1 cellular context compared by ENCODE assay signal in the genomic region with DNA sequence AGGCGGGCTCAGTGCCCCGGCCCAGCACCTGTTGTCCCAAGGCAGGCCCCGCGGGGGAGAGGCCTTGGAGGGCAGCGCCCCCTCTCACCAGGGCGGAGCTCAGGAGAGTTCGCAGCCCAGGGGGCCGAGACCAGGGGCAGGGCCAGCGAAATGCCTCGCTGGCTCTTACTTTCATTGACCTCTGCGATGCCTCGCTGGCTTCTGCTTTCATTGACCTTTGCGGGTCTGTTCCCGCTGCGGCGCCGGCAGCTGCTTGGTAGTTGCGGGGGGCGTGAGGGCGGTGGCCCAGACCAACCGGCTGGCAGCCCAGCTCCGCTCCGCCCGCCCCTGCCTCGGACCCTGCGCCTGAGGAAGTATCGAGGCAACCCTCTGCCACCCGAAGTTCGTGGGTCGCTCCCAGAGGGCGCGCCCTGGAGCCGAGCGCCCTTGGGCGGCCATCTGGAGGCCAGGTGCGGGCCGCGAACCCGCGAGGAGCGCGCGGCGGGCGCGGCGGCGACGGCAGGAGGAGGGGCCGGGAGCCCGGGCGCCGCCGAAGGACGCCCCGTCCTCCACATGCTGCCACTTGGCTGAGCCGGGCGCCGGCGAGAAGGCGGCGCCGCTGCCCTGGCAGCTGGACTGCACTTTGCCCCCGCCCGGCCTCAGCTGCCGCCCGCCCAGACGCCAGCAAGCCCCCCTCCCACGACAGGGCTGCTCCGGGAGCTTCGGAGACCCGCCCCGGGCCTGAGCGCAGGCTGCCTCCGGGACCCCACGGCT.
TF ChIP-seq lines count a peak whose summit lies in the region.

No MANE protein-coding gene starts in this region.

TF ChIP-seq in HepG2, 621 proteins besides CTCF, POLR2A, EP300 and RAD21 (continued from another document and continues in another):
- TF ChIP-seq, protein P1, sequence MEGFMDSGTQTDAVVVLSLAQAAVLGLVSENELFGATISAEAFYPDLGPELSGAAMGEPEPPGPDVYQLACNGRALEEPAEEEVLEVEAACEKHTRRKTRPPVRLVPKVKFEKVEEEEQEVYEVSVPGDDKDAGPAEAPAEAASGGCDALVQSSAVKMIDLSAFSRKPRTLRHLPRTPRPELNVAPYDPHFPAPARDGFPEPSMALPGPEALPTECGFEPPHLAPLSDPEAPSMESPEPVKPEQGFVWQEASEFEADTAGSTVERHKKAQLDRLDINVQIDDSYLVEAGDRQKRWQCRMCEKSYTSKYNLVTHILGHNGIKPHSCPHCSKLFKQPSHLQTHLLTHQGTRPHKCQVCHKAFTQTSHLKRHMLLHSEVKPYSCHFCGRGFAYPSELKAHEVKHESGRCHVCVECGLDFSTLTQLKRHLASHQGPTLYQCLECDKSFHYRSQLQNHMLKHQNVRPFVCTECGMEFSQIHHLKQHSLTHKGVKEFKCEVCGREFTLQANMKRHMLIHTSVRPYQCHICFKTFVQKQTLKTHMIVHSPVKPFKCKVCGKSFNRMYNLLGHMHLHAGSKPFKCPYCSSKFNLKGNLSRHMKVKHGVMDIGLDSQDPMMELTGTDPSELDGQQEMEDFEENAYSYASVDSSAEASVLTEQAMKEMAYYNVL (CRISPR knock-in tag; IDR thresholded peaks at IDR 0.05; ENCODE audit: borderline replicate concordance) = no peak
- TF ChIP-seq YEATS2 (CRISPR knock-in tag; IDR thresholded peaks at IDR 0.05; ENCODE audit: borderline replicate concordance) (no peak), HNRNPH1 (optimal IDR thresholded peaks at IDR 0.05; ENCODE audit: low read depth, low read length) (peak; percentile 39), HIVEP1 (CRISPR knock-in tag; IDR thresholded peaks at IDR 0.05) (peak; percentile 13; the same call in 1 of the 2 replicates), ZEB1 (IDR thresholded peaks at IDR 0.05; ENCODE audit: insufficient replicate concordance, low read depth) (no peak), ZNF724P (CRISPR knock-in tag; IDR thresholded peaks at IDR 0.05; ENCODE audit: borderline replicate concordance) (no peak; the same call in 1 of the 2 replicates), SMC3 (IDR thresholded peaks at IDR 0.05; ENCODE audit: low read length) (no peak; the same call in 1 of the 2 replicates), ZSCAN9 (CRISPR knock-in tag; IDR thresholded peaks at IDR 0.05; ENCODE audit: borderline replicate concordance) (peak; percentile 92), ZNF598 (CRISPR knock-in tag; IDR thresholded peaks at IDR 0.05; ENCODE audit: borderline replicate concordance) (peak; percentile 89; the same call in 1 of the 2 replicates), FOXK1 (CRISPR knock-in tag; IDR thresholded peaks at IDR 0.05; ENCODE audit: borderline replicate concordance, low read depth) (peak; percentile 55), ZNF557 (CRISPR knock-in tag; IDR thresholded peaks at IDR 0.05) (0 out of 2 replicates have a peak, but pooled peaks have one; percentile 72), ZNF713 (CRISPR knock-in tag; IDR thresholded peaks at IDR 0.05) (no peak; the same call in 1 of the 2 replicates), IKZF1 (IDR thresholded peaks at IDR 0.05) (no peak), ZNF839 (CRISPR knock-in tag; IDR thresholded peaks at IDR 0.05; ENCODE audit: borderline replicate concordance) (peak; percentile 87; the same call in 1 of the 2 replicates), SP140L (CRISPR knock-in tag; IDR thresholded peaks at IDR 0.05; ENCODE audit: borderline replicate concordance) (no peak), BRD4 (CRISPR knock-in tag; IDR thresholded peaks at IDR 0.05) (peak; percentile 15), ZNF776 (CRISPR knock-in tag; IDR thresholded peaks at IDR 0.05) (peak; percentile 44; the same call in 1 of the 2 replicates), YY1 (IDR thresholded peaks at IDR 0.05; ENCODE audit: insufficient read depth, insufficient replicate concordance, low read depth, low read length) (peak; percentile 52), TOPORS (CRISPR knock-in tag; IDR thresholded peaks at IDR 0.05) (peak; percentile 58; the same call in 1 of the 2 replicates), ZFX (CRISPR knock-in tag; IDR thresholded peaks at IDR 0.05; ENCODE audit: low read depth) (peak; percentile 97), ZNF615 (CRISPR knock-in tag; IDR thresholded peaks at IDR 0.05; ENCODE audit: borderline replicate concordance) (no peak), ZNF34 (CRISPR knock-in tag; IDR thresholded peaks at IDR 0.05; ENCODE audit: borderline replicate concordance) (no peak), ZNF775 (CRISPR knock-in tag; IDR thresholded peaks at IDR 0.05; ENCODE audit: borderline replicate concordance) (no peak), ZNF746 (CRISPR knock-in tag; IDR thresholded peaks at IDR 0.05) (peak; percentile 64), NR3C1 (CRISPR knock-in tag; IDR thresholded peaks at IDR 0.05) (no peak), FIP1L1 (IDR thresholded peaks at IDR 0.05; ENCODE audit: borderline replicate concordance, insufficient read depth, low read depth, low read length) (no peak), FOXA1 (IDR thresholded peaks at IDR 0.05) (no peak), FOXA1 (CRISPR knock-in tag; IDR thresholded peaks at IDR 0.05) (no peak)
- TF ChIP-seq, protein P2, sequence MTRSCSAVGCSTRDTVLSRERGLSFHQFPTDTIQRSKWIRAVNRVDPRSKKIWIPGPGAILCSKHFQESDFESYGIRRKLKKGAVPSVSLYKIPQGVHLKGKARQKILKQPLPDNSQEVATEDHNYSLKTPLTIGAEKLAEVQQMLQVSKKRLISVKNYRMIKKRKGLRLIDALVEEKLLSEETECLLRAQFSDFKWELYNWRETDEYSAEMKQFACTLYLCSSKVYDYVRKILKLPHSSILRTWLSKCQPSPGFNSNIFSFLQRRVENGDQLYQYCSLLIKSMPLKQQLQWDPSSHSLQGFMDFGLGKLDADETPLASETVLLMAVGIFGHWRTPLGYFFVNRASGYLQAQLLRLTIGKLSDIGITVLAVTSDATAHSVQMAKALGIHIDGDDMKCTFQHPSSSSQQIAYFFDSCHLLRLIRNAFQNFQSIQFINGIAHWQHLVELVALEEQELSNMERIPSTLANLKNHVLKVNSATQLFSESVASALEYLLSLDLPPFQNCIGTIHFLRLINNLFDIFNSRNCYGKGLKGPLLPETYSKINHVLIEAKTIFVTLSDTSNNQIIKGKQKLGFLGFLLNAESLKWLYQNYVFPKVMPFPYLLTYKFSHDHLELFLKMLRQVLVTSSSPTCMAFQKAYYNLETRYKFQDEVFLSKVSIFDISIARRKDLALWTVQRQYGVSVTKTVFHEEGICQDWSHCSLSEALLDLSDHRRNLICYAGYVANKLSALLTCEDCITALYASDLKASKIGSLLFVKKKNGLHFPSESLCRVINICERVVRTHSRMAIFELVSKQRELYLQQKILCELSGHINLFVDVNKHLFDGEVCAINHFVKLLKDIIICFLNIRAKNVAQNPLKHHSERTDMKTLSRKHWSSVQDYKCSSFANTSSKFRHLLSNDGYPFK (CRISPR knock-in tag; IDR thresholded peaks at IDR 0.05; ENCODE audit: borderline replicate concordance) = peak; percentile 95
- TF ChIP-seq, protein P3, sequence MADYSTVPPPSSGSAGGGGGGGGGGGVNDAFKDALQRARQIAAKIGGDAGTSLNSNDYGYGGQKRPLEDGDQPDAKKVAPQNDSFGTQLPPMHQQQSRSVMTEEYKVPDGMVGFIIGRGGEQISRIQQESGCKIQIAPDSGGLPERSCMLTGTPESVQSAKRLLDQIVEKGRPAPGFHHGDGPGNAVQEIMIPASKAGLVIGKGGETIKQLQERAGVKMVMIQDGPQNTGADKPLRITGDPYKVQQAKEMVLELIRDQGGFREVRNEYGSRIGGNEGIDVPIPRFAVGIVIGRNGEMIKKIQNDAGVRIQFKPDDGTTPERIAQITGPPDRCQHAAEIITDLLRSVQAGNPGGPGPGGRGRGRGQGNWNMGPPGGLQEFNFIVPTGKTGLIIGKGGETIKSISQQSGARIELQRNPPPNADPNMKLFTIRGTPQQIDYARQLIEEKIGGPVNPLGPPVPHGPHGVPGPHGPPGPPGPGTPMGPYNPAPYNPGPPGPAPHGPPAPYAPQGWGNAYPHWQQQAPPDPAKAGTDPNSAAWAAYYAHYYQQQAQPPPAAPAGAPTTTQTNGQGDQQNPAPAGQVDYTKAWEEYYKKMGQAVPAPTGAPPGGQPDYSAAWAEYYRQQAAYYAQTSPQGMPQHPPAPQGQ (CRISPR knock-in tag; IDR thresholded peaks at IDR 0.05; ENCODE audit: borderline replicate concordance) = no peak
- TF ChIP-seq, protein P4, sequence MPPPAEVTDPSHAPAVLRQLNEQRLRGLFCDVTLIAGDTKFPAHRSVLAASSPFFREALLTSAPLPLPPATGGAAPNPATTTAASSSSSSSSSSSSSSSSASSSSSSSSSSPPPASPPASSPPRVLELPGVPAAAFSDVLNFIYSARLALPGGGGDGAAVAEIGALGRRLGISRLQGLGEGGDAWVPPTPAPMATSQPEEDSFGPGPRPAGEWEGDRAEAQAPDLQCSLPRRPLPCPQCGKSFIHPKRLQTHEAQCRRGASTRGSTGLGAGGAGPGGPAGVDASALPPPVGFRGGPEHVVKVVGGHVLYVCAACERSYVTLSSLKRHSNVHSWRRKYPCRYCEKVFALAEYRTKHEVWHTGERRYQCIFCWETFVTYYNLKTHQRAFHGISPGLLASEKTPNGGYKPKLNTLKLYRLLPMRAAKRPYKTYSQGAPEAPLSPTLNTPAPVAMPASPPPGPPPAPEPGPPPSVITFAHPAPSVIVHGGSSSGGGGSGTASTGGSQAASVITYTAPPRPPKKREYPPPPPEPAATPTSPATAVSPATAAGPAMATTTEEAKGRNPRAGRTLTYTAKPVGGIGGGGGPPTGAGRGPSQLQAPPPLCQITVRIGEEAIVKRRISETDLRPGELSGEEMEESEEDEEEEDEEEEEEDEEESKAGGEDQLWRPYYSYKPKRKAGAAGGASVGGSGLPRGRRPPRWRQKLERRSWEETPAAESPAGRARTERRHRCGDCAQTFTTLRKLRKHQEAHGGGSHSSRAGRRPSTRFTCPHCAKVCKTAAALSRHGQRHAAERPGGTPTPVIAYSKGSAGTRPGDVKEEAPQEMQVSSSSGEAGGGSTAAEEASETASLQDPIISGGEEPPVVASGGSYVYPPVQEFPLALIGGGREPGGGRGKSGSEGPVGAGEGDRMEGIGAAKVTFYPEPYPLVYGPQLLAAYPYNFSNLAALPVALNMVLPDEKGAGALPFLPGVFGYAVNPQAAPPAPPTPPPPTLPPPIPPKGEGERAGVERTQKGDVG (CRISPR knock-in tag; IDR thresholded peaks at IDR 0.05; ENCODE audit: borderline replicate concordance) = no peak
- TF ChIP-seq, protein P5, sequence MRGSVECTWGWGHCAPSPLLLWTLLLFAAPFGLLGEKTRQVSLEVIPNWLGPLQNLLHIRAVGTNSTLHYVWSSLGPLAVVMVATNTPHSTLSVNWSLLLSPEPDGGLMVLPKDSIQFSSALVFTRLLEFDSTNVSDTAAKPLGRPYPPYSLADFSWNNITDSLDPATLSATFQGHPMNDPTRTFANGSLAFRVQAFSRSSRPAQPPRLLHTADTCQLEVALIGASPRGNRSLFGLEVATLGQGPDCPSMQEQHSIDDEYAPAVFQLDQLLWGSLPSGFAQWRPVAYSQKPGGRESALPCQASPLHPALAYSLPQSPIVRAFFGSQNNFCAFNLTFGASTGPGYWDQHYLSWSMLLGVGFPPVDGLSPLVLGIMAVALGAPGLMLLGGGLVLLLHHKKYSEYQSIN (CRISPR knock-in tag; IDR thresholded peaks at IDR 0.05; ENCODE audit: borderline replicate concordance) = no peak
- TF ChIP-seq, protein P6, sequence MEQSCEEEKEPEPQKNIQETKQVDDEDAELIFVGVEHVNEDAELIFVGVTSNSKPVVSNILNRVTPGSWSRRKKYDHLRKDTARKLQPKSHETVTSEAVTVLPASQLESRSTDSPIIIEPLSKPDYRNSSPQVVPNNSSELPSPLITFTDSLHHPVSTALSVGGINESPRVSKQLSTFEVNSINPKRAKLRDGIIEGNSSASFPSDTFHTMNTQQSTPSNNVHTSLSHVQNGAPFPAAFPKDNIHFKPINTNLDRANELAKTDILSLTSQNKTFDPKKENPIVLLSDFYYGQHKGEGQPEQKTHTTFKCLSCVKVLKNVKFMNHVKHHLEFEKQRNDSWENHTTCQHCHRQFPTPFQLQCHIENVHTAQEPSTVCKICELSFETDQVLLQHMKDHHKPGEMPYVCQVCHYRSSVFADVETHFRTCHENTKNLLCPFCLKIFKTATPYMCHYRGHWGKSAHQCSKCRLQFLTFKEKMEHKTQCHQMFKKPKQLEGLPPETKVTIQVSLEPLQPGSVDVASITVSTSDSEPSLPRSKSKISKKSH (CRISPR knock-in tag; IDR thresholded peaks at IDR 0.05; ENCODE audit: borderline replicate concordance) = peak; percentile 86; the same call in 1 of the 2 replicates
- TF ChIP-seq, protein P7, sequence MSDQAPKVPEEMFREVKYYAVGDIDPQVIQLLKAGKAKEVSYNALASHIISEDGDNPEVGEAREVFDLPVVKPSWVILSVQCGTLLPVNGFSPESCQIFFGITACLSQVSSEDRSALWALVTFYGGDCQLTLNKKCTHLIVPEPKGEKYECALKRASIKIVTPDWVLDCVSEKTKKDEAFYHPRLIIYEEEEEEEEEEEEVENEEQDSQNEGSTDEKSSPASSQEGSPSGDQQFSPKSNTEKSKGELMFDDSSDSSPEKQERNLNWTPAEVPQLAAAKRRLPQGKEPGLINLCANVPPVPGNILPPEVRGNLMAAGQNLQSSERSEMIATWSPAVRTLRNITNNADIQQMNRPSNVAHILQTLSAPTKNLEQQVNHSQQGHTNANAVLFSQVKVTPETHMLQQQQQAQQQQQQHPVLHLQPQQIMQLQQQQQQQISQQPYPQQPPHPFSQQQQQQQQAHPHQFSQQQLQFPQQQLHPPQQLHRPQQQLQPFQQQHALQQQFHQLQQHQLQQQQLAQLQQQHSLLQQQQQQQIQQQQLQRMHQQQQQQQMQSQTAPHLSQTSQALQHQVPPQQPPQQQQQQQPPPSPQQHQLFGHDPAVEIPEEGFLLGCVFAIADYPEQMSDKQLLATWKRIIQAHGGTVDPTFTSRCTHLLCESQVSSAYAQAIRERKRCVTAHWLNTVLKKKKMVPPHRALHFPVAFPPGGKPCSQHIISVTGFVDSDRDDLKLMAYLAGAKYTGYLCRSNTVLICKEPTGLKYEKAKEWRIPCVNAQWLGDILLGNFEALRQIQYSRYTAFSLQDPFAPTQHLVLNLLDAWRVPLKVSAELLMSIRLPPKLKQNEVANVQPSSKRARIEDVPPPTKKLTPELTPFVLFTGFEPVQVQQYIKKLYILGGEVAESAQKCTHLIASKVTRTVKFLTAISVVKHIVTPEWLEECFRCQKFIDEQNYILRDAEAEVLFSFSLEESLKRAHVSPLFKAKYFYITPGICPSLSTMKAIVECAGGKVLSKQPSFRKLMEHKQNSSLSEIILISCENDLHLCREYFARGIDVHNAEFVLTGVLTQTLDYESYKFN (CRISPR knock-in tag; conservative IDR thresholded peaks at IDR 0.05) = no peak; the same call in 1 of the 2 replicates
- TF ChIP-seq, protein P8, sequence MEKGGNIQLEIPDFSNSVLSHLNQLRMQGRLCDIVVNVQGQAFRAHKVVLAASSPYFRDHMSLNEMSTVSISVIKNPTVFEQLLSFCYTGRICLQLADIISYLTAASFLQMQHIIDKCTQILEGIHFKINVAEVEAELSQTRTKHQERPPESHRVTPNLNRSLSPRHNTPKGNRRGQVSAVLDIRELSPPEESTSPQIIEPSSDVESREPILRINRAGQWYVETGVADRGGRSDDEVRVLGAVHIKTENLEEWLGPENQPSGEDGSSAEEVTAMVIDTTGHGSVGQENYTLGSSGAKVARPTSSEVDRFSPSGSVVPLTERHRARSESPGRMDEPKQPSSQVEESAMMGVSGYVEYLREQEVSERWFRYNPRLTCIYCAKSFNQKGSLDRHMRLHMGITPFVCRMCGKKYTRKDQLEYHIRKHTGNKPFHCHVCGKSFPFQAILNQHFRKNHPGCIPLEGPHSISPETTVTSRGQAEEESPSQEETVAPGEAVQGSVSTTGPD (CRISPR knock-in tag; IDR thresholded peaks at IDR 0.05) = no peak
